9 cellular contexts compared by ENCODE assay signal in the genomic region with DNA sequence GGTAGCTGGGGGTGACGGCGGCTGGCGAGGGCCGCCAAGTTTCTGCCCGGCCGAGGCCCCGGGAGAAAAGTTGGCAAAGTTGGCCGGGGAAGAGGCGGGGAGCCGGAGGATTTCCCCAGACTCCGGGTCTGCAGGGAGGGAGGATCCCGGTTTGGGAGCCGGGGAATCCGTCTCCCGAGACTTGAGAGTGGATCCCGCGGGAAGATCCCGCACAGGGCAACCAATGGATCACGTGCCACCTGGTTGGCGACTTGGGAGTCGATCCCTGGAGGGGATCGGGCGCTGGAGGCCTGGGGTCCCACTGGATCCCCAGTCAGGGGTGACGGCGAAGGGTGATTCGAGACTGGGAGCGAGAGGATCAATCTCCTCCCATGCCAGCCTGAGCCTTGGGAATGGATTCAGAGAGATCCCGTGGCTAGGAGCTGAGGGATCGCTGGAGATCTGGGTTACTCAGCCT. TPM values are rescaled to one million over a fixed set of nuclear protein-coding genes. Genes with fewer than 3 reads are reported as not detected.
DNase-seq lines count a peak whose midpoint lies in the region; ATAC-seq, FAIRE-seq and TF ChIP-seq lines count a peak whose summit lies in the region.
"Had no signal": no experiment of that assay in that cellular context is flagged by ENCODE, and none has a peak within 500 bp of the region (broad histone marks: within the 10 kb centered on the region; RNA-seq: fewer than 3 reads in every experiment).

No MANE protein-coding gene starts in this region.

- H3K4me2 ChIP-seq in K562 (ENCODE audit: insufficient read depth, low read length): no peak overlapping the region

- BruUV-seq in K562 (replicated peaks; lab: Mats Ljungman, UMichigan): no TSS peak

- no peak for TF ChIP-seq POLR2A in K562 (conservative IDR thresholded peaks at IDR 0.05)
- TF ChIP-seq POLR2A in sigmoid colon (IDR thresholded peaks at IDR 0.05): no peak

- H3K9ac ChIP-seq in K562 (ENCODE audit: insufficient read depth in 1 of 2, low read depth in 2 of 2, low read length in 2 of 2) (no peak overlapping the region; a peak in 1 of 4 replicates), iPS-20b (ENCODE audit: low read depth, low read length) (peak overlapping the region; percentile 89)

- H3K4me1 ChIP-seq in K562 (replicated peaks in 1 of 2; ENCODE audit: control insufficient read depth in 2 of 2, insufficient read depth in 2 of 2, low read length in 2 of 2) (peaks cover 0 to 17% of the 10 kb centered on the region in 2 experiments; a peak in 3 of 5 replicates), iPS-20b (ENCODE audit: insufficient read depth, low read length) (peaks cover 15% of the 10 kb centered on the region; the same call in 1 of the 2 replicates), sigmoid colon (peaks cover 0 to 17% (median 9%) of the 10 kb centered on the region in 4 donors)

- no peaks in the 10 kb centered on the region for H3K79me2 ChIP-seq in K562 (ENCODE audit: control insufficient read depth, insufficient read depth, low read length)

- POLR2A ChIA-PET in K562 (lab: Yijun Ruan, JAX): no interaction called here

- CTCF ChIA-PET in K562 (lab: Yijun Ruan, JAX; ENCODE audit: low intra/inter-chr PET ratio): interaction anchor here (2.0 to 2.1 kb wide), 2 partner anchors 96 to 104 kb away, joined by 11 to 12 read pairs; no protein-coding TSS in a partner anchor

- no peaks in the 10 kb centered on the region for H4K20me1 ChIP-seq in K562 (replicated peaks; ENCODE audit: control insufficient read depth, insufficient read depth, low read length)

- H3K9me1 ChIP-seq in K562 (ENCODE audit: control insufficient read depth, insufficient read depth, low read length): no peaks in the 10 kb centered on the region

- no peak for FAIRE-seq in K562 (lab: Jason Lieb, UNC)

- H3K4me3 ChIP-seq in K562 (peak overlapping the region; percentile 41), iPS-20b (ENCODE audit: low read length) (peak overlapping the region; percentile 95), sigmoid colon (peak overlapping the region; percentile 59 to 79 (median 76))

- H3K36me3 ChIP-seq in K562 (ENCODE audit: control insufficient read depth, insufficient read depth, low read length) (no peaks in the 10 kb centered on the region), iPS-20b (ENCODE audit: insufficient read depth, low read depth, low read length) (no peaks in the 10 kb centered on the region), sigmoid colon (no peaks in the 10 kb centered on the region)

- H3K9me3 ChIP-seq in K562 (replicated peaks; ENCODE audit: control insufficient read depth, insufficient read depth, low read depth, low read length) (no peaks in the 10 kb centered on the region), iPS-20b (ENCODE audit: insufficient read depth, low read depth, low read length) (no peaks in the 10 kb centered on the region), sigmoid colon (no peaks in the 10 kb centered on the region)

- TF ChIP-seq EP300 in K562 (IDR thresholded peaks at IDR 0.05; ENCODE audit: low read length) (no peak), sigmoid colon (IDR thresholded peaks at IDR 0.05) (no peak)

- in situ Hi-C loops in K562 (cut with MboI): no loop called here

- WGBS in K562 (ENCODE audit: insufficient coverage, low coverage, missing lambda C conversion rate): 25% methylated on average over 11 of the region's 29 CpGs
- 0 to 1% methylated on average over 29 of the region's 29 CpGs for WGBS in sigmoid colon, 2 donors

- ATAC-seq in K562 (no peak), GM21717 (IDR thresholded peaks at IDR 0.05; ENCODE audit: unreplicated experiment) (no peak)

- no peak overlapping the region for H2AFZ ChIP-seq in K562 (ENCODE audit: low read depth, low read length)

- TF ChIP-seq RAD21 in K562 (CRISPR knock-in tag; conservative IDR thresholded peaks at IDR 0.05 in 1 of 2, IDR thresholded peaks at IDR 0.05 in 1 of 2): no peak

- TF ChIP-seq CTCF in K562 (IDR thresholded peaks at IDR 0.05 in 2 of 3, conservative IDR thresholded peaks at IDR 0.05 in 1 of 3; ENCODE audit: insufficient read depth in 2 of 3, low read depth in 1 of 3, low read length in 3 of 3): no peak
- no peak for TF ChIP-seq CTCF in sigmoid colon (IDR thresholded peaks at IDR 0.05)

- intact Hi-C loops in K562 (cut with micrococcal nuclease) (loop anchor here (5.0 kb wide), 1 partner anchor 94 kb away; no protein-coding TSS in a partner anchor), sigmoid colon (cut with DNase I) (loop anchor here (1.0 to 2.0 kb wide), 2 partner anchors 58 to 95 kb away; no protein-coding TSS in a partner anchor)

- H3K27me3 ChIP-seq in K562 (ENCODE audit: control insufficient read depth in 2 of 2, insufficient read depth in 2 of 2, low read length in 2 of 2) (peaks cover 0 to 27% of the 10 kb centered on the region in 2 experiments; a peak in 2 of 5 replicates), iPS-20b (ENCODE audit: insufficient read depth, low read length) (peaks cover 11% of the 10 kb centered on the region; the same call in 1 of the 2 replicates), sigmoid colon (peaks cover 0 to 10% (median 0%) of the 10 kb centered on the region in 3 donors)

- DNase-seq in DMS79 (lab: John Stamatoyannopoulos, UW) (peak; percentile 13), DMS79 treated with DMSO at 0.1 percent for 48 hours (lab: John Stamatoyannopoulos, UW) (no peak), NCI-H128 (lab: John Stamatoyannopoulos, UW; ENCODE audit: unreplicated experiment) (peak; percentile 2), K562 (ENCODE audit: extremely low read depth in 1 of 4, low spot score in 3 of 4) (no peak), sigmoid colon (peak; percentile 78), NCI-H187 treated with DMSO at 0.1 percent for 48 hours (lab: John Stamatoyannopoulos, UW) (no peak)

- H3K27ac ChIP-seq in K562 (ENCODE audit: extremely low read depth, low read depth, low read length) (no peak overlapping the region), iPS-20b (ENCODE audit: low read length) (peak overlapping the region; percentile 5), sigmoid colon (peak overlapping the region; percentile 68 to 77 (median 71))

TF ChIP-seq in K562, 482 proteins besides CTCF, POLR2A, EP300 and RAD21:
- TF ChIP-seq FOXP1 (CRISPR knock-in tag; IDR thresholded peaks at IDR 0.05) (no peak), PTRF (tag; IDR thresholded peaks at IDR 0.05) (no peak), BRF1 (IDR thresholded peaks at IDR 0.05; ENCODE audit: borderline replicate concordance, extremely low read depth, insufficient read length) (no peak)
- TF ChIP-seq, protein P1, sequence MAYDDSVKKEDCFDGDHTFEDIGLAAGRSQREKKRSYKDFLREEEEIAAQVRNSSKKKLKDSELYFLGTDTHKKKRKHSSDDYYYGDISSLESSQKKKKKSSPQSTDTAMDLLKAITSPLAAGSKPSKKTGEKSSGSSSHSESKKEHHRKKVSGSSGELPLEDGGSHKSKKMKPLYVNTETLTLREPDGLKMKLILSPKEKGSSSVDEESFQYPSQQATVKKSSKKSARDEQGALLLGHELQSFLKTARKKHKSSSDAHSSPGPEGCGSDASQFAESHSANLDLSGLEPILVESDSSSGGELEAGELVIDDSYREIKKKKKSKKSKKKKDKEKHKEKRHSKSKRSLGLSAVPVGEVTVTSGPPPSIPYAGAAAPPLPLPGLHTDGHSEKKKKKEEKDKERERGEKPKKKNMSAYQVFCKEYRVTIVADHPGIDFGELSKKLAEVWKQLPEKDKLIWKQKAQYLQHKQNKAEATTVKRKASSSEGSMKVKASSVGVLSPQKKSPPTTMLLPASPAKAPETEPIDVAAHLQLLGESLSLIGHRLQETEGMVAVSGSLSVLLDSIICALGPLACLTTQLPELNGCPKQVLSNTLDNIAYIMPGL (CRISPR knock-in tag; IDR thresholded peaks at IDR 0.05): no peak

RNA-seq across cellular contexts. Expression of a gene that starts 0.3 kb away (rescaled TPM):
- total RNA-seq in K562 (2011; cell fraction: chromatin; rRNA removed; ENCODE audit: low replicate concordance): 0.09 TPM in 2 replicates
- total RNA-seq in K562 (2011; cell fraction: nucleolus; rRNA removed): 0.13 and 0.17 TPM in 2 replicates
- total RNA-seq in K562 (2011; cell fraction: nucleoplasm; rRNA removed): 0.15 TPM in 2 replicates
- not detected in 2 replicates for total RNA-seq in K562 (2014; rRNA removed)
- total RNA-seq in K562 (2014; rRNA removed; fragmentation: Illumina TruSeq; extraction: Trizol): 0.03 TPM in 1 of 2 replicates, not detected in the other
- total RNA-seq in K562 (2015; rRNA removed; fragmentation: Illumina TruSeq; extraction: Trizol): not detected in 2 replicates
- 0.11 TPM in 2 replicates for total RNA-seq in K562 (2021)
- polyA plus RNA-seq in K562 (2011; rRNA removed): under 0.01 TPM in 1 of 2 replicates, not detected in the other
- under 0.01 and 0.01 TPM in 2 replicates for polyA plus RNA-seq in K562 (2011; cell fraction: cytosol; rRNA removed)
- 0.01 TPM in 1 of 2 replicates, not detected in the other for polyA plus RNA-seq in K562 (2011; cell fraction: nucleus; rRNA removed)
- 0.01 and 0.07 TPM in 2 replicates for polyA plus RNA-seq in K562 (2012)
- 0.01 TPM in 1 of 2 replicates, not detected in the other for polyA plus RNA-seq in K562 (2014; fragmentation: Illumina TruSeq; extraction: Trizol)
- polyA plus RNA-seq in K562 (2014; fragmentation: Nextera tagmentation; extraction: Ambion mirVana): not detected
- polyA plus RNA-seq in K562 (2014; rRNA removed): 0.03 TPM in 1 of 2 replicates, not detected in the other
- 0.04 TPM in 1 of 2 replicates, not detected in the other for polyA minus RNA-seq in K562 (2011; rRNA and poly(A)+ RNA removed)
- 0.18 TPM in 1 of 2 replicates, not detected in the other for polyA minus RNA-seq in K562 (2011; cell fraction: cytosol; rRNA and poly(A)+ RNA removed)
- polyA minus RNA-seq in K562 (2011; cell fraction: nucleus; rRNA and poly(A)+ RNA removed): 0.11 TPM in 1 of 2 replicates, not detected in the other
- total RNA-seq in sigmoid colon: 10 to 100 TPM in 1 of 4 donors, 1 to 10 TPM in 3; 6.3 to 18.8 (median 7.6) TPM
- 10 to 100 TPM; 10.2 to 34.2 (median 16.4) TPM for polyA plus RNA-seq in sigmoid colon

RNA-seq across cellular contexts. Expression of a gene that starts 6.4 kb away (rescaled TPM):
- not detected in 2 replicates for total RNA-seq in K562 (2011; cell fraction: chromatin; rRNA removed; ENCODE audit: low replicate concordance)
- total RNA-seq in K562 (2011; cell fraction: nucleolus; rRNA removed): not detected in 2 replicates
- not detected in 2 replicates for total RNA-seq in K562 (2011; cell fraction: nucleoplasm; rRNA removed)
- total RNA-seq in K562 (2014; rRNA removed) (not detected in 2 replicates), K562 (2014; rRNA removed; fragmentation: Illumina TruSeq; extraction: Trizol) (not detected in 2 replicates), K562 (2015; rRNA removed; fragmentation: Illumina TruSeq; extraction: Trizol) (not detected in 2 replicates), K562 (2021) (not detected in 2 replicates), sigmoid colon (not detected)
- polyA plus RNA-seq in K562 (2011; rRNA removed) (not detected in 2 replicates), K562 (2014; fragmentation: Illumina TruSeq; extraction: Trizol) (not detected in 2 replicates), K562 (2014; fragmentation: Nextera tagmentation; extraction: Ambion mirVana) (not detected), K562 (2014; rRNA removed) (not detected in 2 replicates), sigmoid colon (not detected)
- polyA plus RNA-seq in K562 (2011; cell fraction: cytosol; rRNA removed): not detected in 2 replicates
- polyA plus RNA-seq in K562 (2011; cell fraction: nucleus; rRNA removed): not detected in 2 replicates
- not detected in 2 replicates for polyA plus RNA-seq in K562 (2012)
- not detected in 2 replicates for polyA minus RNA-seq in K562 (2011; rRNA and poly(A)+ RNA removed)
- not detected in 2 replicates for polyA minus RNA-seq in K562 (2011; cell fraction: cytosol; rRNA and poly(A)+ RNA removed)
- polyA minus RNA-seq in K562 (2011; cell fraction: nucleus; rRNA and poly(A)+ RNA removed): not detected in 2 replicates
- total RNA-seq: CD4-positive, CD25-positive, alpha-beta regulatory T cell had no signal
- polyA plus RNA-seq: CD4-positive, CD25-positive, alpha-beta regulatory T cell had no signal

Comparison
In these comparisons a context has a peak if more than half of its experiments do, and no peak if none do; other contexts are left out.
1. DNase-seq: peak in DMS79 (single experiment), NCI-H128 (single experiment) and sigmoid colon (single experiment); none in DMS79 treated with DMSO at 0.1 percent for 48 hours (single experiment), K562 (0 of 4) and NCI-H187 treated with DMSO at 0.1 percent for 48 hours (single experiment).
2. H3K4me3 ChIP-seq: peak in every context shown above with its lines; median percentile 95 in iPS-20b; 76 in sigmoid colon; 41 in K562.
3. RNA of a gene that starts 0.3 kb away (total RNA-seq): 6.3 to 18.8 TPM in sigmoid colon; 0.03 to 0.17 TPM in K562; every median in the first group is over 4 times any median in the second.